22 cellular contexts compared by ENCODE assay signal in the genomic region with DNA sequence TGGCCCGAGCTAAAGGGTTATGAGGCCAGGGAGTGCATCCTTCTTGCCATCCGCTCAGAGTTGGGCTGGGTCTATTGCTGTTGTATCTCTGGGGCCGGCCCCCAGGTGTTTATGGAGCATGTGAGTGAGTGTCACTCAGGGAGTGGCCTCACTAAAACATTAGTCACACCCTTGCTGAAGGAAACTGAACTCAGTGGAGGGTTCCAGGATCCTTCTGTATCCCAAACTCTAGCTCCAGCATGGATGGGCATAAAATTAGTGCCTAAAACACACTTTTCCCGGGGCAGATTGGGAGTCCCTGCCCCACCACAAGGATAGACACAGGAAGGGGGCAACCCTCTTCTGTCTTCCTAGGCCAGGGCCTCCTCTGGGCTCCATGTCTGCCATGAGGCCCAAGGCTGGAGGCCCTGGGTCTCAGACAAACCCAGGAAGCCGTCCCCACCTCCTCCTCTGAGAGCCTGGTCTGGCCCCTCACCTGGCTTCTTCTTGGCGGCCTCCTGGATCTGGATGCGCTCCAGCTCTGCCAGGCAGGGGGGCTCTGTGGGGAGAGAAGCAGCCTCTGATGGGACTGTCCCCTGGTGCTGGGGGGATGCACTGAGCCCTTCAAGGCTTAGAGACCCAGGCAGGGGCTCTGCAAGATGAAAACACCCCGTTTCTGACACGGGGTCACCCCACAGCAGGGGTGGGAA. TPM values are rescaled to one million over a fixed set of nuclear protein-coding genes. Genes with fewer than 3 reads are reported as not detected.
DNase-seq lines count a peak whose midpoint lies in the region; ATAC-seq, FAIRE-seq and TF ChIP-seq lines count a peak whose summit lies in the region.
"Had no signal": no experiment of that assay in that cellular context is flagged by ENCODE, and none has a peak within 500 bp of the region (broad histone marks: within the 10 kb centered on the region; RNA-seq: fewer than 3 reads in every experiment).

No MANE protein-coding gene starts in this region.

- no peak for TF ChIP-seq CTCF in fibroblast of mammary gland (conservative IDR thresholded peaks at IDR 0.05; ENCODE audit: control insufficient read depth, insufficient read depth, low read depth, low read length)
- TF ChIP-seq CTCF in thyroid gland (IDR thresholded peaks at IDR 0.05) = no peak
- TF ChIP-seq CTCF in right atrium auricular region (IDR thresholded peaks at IDR 0.05) = no peak

- H3K27me3 ChIP-seq in thyroid gland (no peaks in the 10 kb centered on the region), right atrium auricular region (no peaks in the 10 kb centered on the region)
- H3K27me3 ChIP-seq: right lobe of liver, upper lobe of left lung had no signal

- intact Hi-C loops in thyroid gland (cut with DNase I) = no loop called here

- H3K36me3 ChIP-seq in thyroid gland (no peaks in the 10 kb centered on the region), right atrium auricular region (no peaks in the 10 kb centered on the region)
- H3K36me3 ChIP-seq: right lobe of liver had no signal

- H3K4me1 Mint-ChIP-seq in activated T-cell treated with anti-CD3 and anti-CD28 coated beads, Interleukin-2, amount 50 U/mL, for 24 hours (ENCODE audit: low read depth) = peaks cover 24% of the 10 kb centered on the region
- H3K4me1 Mint-ChIP-seq in activated T-cell treated with anti-CD3 and anti-CD28 coated beads, Interleukin-2, amount 50 U/mL, for 4 hours (ENCODE audit: low read depth) = peaks cover 16% of the 10 kb centered on the region
- peaks cover 27 to 46% (median 44%) of the 10 kb centered on the region in 3 donors for H3K4me1 Mint-ChIP-seq in T-cell
- peaks cover 37% of the 10 kb centered on the region for H3K4me1 Mint-ChIP-seq in stimulated activated memory B cell treated with anti-CD40 and anti-IgM and Interleukin-4, amounts not matched to agents 10 μg/mL and 1 μg/mL and 100 μg/mL, for 72 hours

- no peaks in the 10 kb centered on the region for H3K9me3 Mint-ChIP-seq in activated T-cell treated with anti-CD3 and anti-CD28 coated beads, Interleukin-2, amount 50 U/mL, for 24 hours
- no peaks in the 10 kb centered on the region for H3K9me3 Mint-ChIP-seq in activated T-cell treated with anti-CD3 and anti-CD28 coated beads, Interleukin-2, amount 50 U/mL, for 4 hours
- no peaks in the 10 kb centered on the region for H3K9me3 Mint-ChIP-seq in T-cell
- no peaks in the 10 kb centered on the region for H3K9me3 Mint-ChIP-seq in stimulated activated memory B cell treated with anti-CD40 and anti-IgM and Interleukin-4, amounts not matched to agents 10 μg/mL and 1 μg/mL and 100 μg/mL, for 72 hours
- H3K9me3 Mint-ChIP-seq: activated naive CD8-positive, alpha-beta T cell treated with anti-CD3 and anti-CD28 coated beads, Interleukin-2, amount 10 ng/mL, durations not matched to agents 7 days and 5 days; GM23338 had no signal

- WGBS in thyroid gland, 2 donors = 82 to 83% methylated on average over 6 to 8 of the region's 9 CpGs

- no peak for DNase-seq in activated T-cell treated with anti-CD3 and anti-CD28 coated beads, Interleukin-2, amount 50 U/mL, for 24 hours
- DNase-seq in activated T-cell treated with anti-CD3 and anti-CD28 coated beads, Interleukin-2, amount 50 U/mL, for 4 hours = no peak
- no peak for DNase-seq in T-cell
- peak; percentile 11 for DNase-seq in fibroblast of mammary gland (ENCODE audit: low read depth)
- DNase-seq in RCC 7860 (ENCODE audit: low spot score) = no peak
- no peak for DNase-seq in thyroid gland
- DNase-seq in right atrium auricular region (ENCODE audit: low spot score) = no peak
- DNase-seq: activated naive CD8-positive, alpha-beta T cell treated with anti-CD3 and anti-CD28 coated beads, Interleukin-2, amount 10 ng/mL, durations not matched to agents 7 days and 5 days; caudate nucleus; CD4-positive, CD25-positive, alpha-beta regulatory T cell; MV-4-11; NCI-H526; right lobe of liver; stimulated activated CD4-positive, alpha-beta T cell treated with anti-CD3 and anti-CD28 coated beads, Interleukin-2, amount 100 ng/mL, for 48 hours; SW 1271; upper lobe of left lung; WERI-Rb-1 had no signal

- peaks cover 79% of the 10 kb centered on the region for H3K36me3 Mint-ChIP-seq in activated T-cell treated with anti-CD3 and anti-CD28 coated beads, Interleukin-2, amount 50 U/mL, for 24 hours (ENCODE audit: low read depth)
- H3K36me3 Mint-ChIP-seq in activated T-cell treated with anti-CD3 and anti-CD28 coated beads, Interleukin-2, amount 50 U/mL, for 4 hours (ENCODE audit: insufficient read depth) = peaks cover 11% of the 10 kb centered on the region
- peaks cover 31% of the 10 kb centered on the region for H3K36me3 Mint-ChIP-seq in T-cell
- peaks cover 42% of the 10 kb centered on the region for H3K36me3 Mint-ChIP-seq in stimulated activated memory B cell treated with anti-CD40 and anti-IgM and Interleukin-4, amounts not matched to agents 10 μg/mL and 1 μg/mL and 100 μg/mL, for 72 hours

- CTCF ChIA-PET in T-cell (lab: Charles Lee) = interaction anchor here in 1 of 2 donors (0.5 kb wide), 1 partner anchor 503 kb away, joined by 4 read pairs; no protein-coding TSS in a partner anchor

- H3K27me3 Mint-ChIP-seq in activated T-cell treated with anti-CD3 and anti-CD28 coated beads, Interleukin-2, amount 50 U/mL, for 24 hours = no peaks in the 10 kb centered on the region
- no peaks in the 10 kb centered on the region for H3K27me3 Mint-ChIP-seq in activated T-cell treated with anti-CD3 and anti-CD28 coated beads, Interleukin-2, amount 50 U/mL, for 4 hours (ENCODE audit: low read depth)
- no peaks in the 10 kb centered on the region for H3K27me3 Mint-ChIP-seq in T-cell
- no peaks in the 10 kb centered on the region for H3K27me3 Mint-ChIP-seq in stimulated activated memory B cell treated with anti-CD40 and anti-IgM and Interleukin-4, amounts not matched to agents 10 μg/mL and 1 μg/mL and 100 μg/mL, for 72 hours
- H3K27me3 Mint-ChIP-seq: activated naive CD8-positive, alpha-beta T cell treated with anti-CD3 and anti-CD28 coated beads, Interleukin-2, amount 10 ng/mL, durations not matched to agents 7 days and 5 days had no signal

- H3K9me3 ChIP-seq in thyroid gland = no peaks in the 10 kb centered on the region
- no peaks in the 10 kb centered on the region for H3K9me3 ChIP-seq in right atrium auricular region
- H3K9me3 ChIP-seq: right lobe of liver, upper lobe of left lung had no signal

- no peak overlapping the region for H3K4me3 ChIP-seq in fibroblast of mammary gland (ENCODE audit: control insufficient read depth, low read depth, low read length)
- H3K4me3 ChIP-seq in thyroid gland (replicated peaks in 1 of 3) = no peak overlapping the region
- H3K4me3 ChIP-seq in right atrium auricular region = no peak overlapping the region
- H3K4me3 ChIP-seq: GM23338, lung, right lobe of liver, upper lobe of left lung had no signal

- no peak for ATAC-seq in activated T-cell treated with anti-CD3 and anti-CD28 coated beads, Interleukin-2, amount 50 U/mL, for 4 hours
- no peak for ATAC-seq in T-cell (replicated peaks in 1 of 4)
- ATAC-seq in stimulated activated memory B cell treated with anti-CD40 and anti-IgM and Interleukin-4, amounts not matched to agents 10 μg/mL and 1 μg/mL and 100 μg/mL, for 72 hours = no peak
- ATAC-seq: GM23338, right lobe of liver had no signal

- H3K4me1 ChIP-seq in thyroid gland (no peaks in the 10 kb centered on the region), right atrium auricular region (peaks cover 0 to 33% of the 10 kb centered on the region in 2 donors)
- H3K4me1 ChIP-seq: upper lobe of left lung had no signal

- no peak for TF ChIP-seq POLR2A in thyroid gland (IDR thresholded peaks at IDR 0.05)

- no peak overlapping the region for H3K4me3 Mint-ChIP-seq in activated T-cell treated with anti-CD3 and anti-CD28 coated beads, Interleukin-2, amount 50 U/mL, for 24 hours
- no peak overlapping the region for H3K4me3 Mint-ChIP-seq in activated T-cell treated with anti-CD3 and anti-CD28 coated beads, Interleukin-2, amount 50 U/mL, for 4 hours
- no peak overlapping the region for H3K4me3 Mint-ChIP-seq in T-cell
- H3K4me3 Mint-ChIP-seq in stimulated activated memory B cell treated with anti-CD40 and anti-IgM and Interleukin-4, amounts not matched to agents 10 μg/mL and 1 μg/mL and 100 μg/mL, for 72 hours = no peak overlapping the region
- H3K4me3 Mint-ChIP-seq: activated naive CD8-positive, alpha-beta T cell treated with anti-CD3 and anti-CD28 coated beads, Interleukin-2, amount 10 ng/mL, durations not matched to agents 7 days and 5 days; GM23338 had no signal

- POLR2A ChIA-PET in T-cell (lab: Charles Lee) = interaction anchor here (0.5 kb wide), 2 partner anchors 19 to 23 kb away, joined by 3 to 5 read pairs; no protein-coding TSS in a partner anchor

- FAIRE-seq in RCC 7860 (lab: Jason Lieb, UNC) = no peak
- FAIRE-seq: G401.6, GM12891 had no signal

- peak overlapping the region; percentile 78 for H3K27ac Mint-ChIP-seq in activated T-cell treated with anti-CD3 and anti-CD28 coated beads, Interleukin-2, amount 50 U/mL, for 24 hours
- H3K27ac Mint-ChIP-seq in T-cell = peak overlapping the region; percentile 30 to 57
- peak overlapping the region; percentile 62 for H3K27ac Mint-ChIP-seq in stimulated activated memory B cell treated with anti-CD40 and anti-IgM and Interleukin-4, amounts not matched to agents 10 μg/mL and 1 μg/mL and 100 μg/mL, for 72 hours
- H3K27ac Mint-ChIP-seq: activated naive CD8-positive, alpha-beta T cell treated with anti-CD3 and anti-CD28 coated beads, Interleukin-2, amount 10 ng/mL, durations not matched to agents 7 days and 5 days; GM23338 had no signal

- H3K27ac ChIP-seq in thyroid gland (no peak overlapping the region), right atrium auricular region (no peak overlapping the region)
- H3K27ac ChIP-seq: right lobe of liver, upper lobe of left lung, WERI-Rb-1 had no signal

RNA-seq across cellular contexts. Expression of gene SPOCK2, which starts 24.5 kb away (rescaled TPM):
- 10 to 100 TPM; 74.7 to 85.7 (median 83.2) TPM for total RNA-seq in activated T-cell treated with anti-CD3 and anti-CD28 coated beads, Interleukin-2, amount 50 U/mL, for 4 hours
- 100 to 1,000 TPM; 501 to 684 (median 547) TPM for total RNA-seq in T-cell
- 10 to 100 TPM in 3 of 4 donors, 1 to 10 TPM in 1; 4.3 to 17.6 (median 13.5) TPM for total RNA-seq in thyroid gland
- total RNA-seq in right atrium auricular region = 10 to 100 TPM; 19.3 to 19.8 TPM

Comparison
In these comparisons a context has a peak if more than half of its experiments do, and no peak if none do; other contexts are left out.
1. RNA of gene SPOCK2, which starts 24.5 kb away (total RNA-seq): 501 to 684 TPM in T-cell; 74.7 to 85.7 TPM in activated T-cell treated with anti-CD3 and anti-CD28 coated beads, Interleukin-2, amount 50 U/mL, for 4 hours, 19.3 to 19.8 TPM in right atrium auricular region and 4.3 to 17.6 TPM in thyroid gland; every median in the first group is over 4 times any median in the second.
2. Peak in every context shown above with its lines, with median percentiles within 50 percentile points of each other: H3K27ac Mint-ChIP-seq.